In genomic region chr9:81694541-81694940, GRCh38 we compare ENCODE assay signal across 1 cellular context.
TF ChIP-seq lines count a peak whose summit lies in the region.

No MANE protein-coding gene starts in this region.

TF ChIP-seq in HepG2, 621 proteins besides CTCF, POLR2A, EP300 and RAD21:
- TF ChIP-seq MTERF4 (CRISPR knock-in tag; IDR thresholded peaks at IDR 0.05) = no peak
- TF ChIP-seq KMT2A (CRISPR knock-in tag; IDR thresholded peaks at IDR 0.05) = no peak
- no peak for TF ChIP-seq YEATS4 (CRISPR knock-in tag; IDR thresholded peaks at IDR 0.05; ENCODE audit: borderline replicate concordance)
- no peak for TF ChIP-seq EED (CRISPR knock-in tag; IDR thresholded peaks at IDR 0.05)
- no peak for TF ChIP-seq HNF4G (IDR thresholded peaks at IDR 0.05; ENCODE audit: borderline replicate concordance, low read depth, low read length)
- TF ChIP-seq HNF4G (CRISPR knock-in tag; IDR thresholded peaks at IDR 0.05; ENCODE audit: borderline replicate concordance, low read depth) = no peak
- TF ChIP-seq ZNF12 (CRISPR knock-in tag; IDR thresholded peaks at IDR 0.05) = no peak
- TF ChIP-seq RXRB (CRISPR knock-in tag; IDR thresholded peaks at IDR 0.05; ENCODE audit: borderline replicate concordance) = no peak
- no peak for TF ChIP-seq CENPT (CRISPR knock-in tag; IDR thresholded peaks at IDR 0.05; ENCODE audit: low read depth)
- no peak for TF ChIP-seq CBX2 (IDR thresholded peaks at IDR 0.05; ENCODE audit: low read depth, low read length)
- no peak for TF ChIP-seq CBX2 (CRISPR knock-in tag; IDR thresholded peaks at IDR 0.05; ENCODE audit: low read depth)
- TF ChIP-seq NRL (CRISPR knock-in tag; IDR thresholded peaks at IDR 0.05; ENCODE audit: borderline replicate concordance) = no peak
- no peak for TF ChIP-seq NFAT5 (CRISPR knock-in tag; IDR thresholded peaks at IDR 0.05)
- TF ChIP-seq ZNF446 (CRISPR knock-in tag; IDR thresholded peaks at IDR 0.05) = no peak
- no peak for TF ChIP-seq TAF1 (CRISPR knock-in tag; IDR thresholded peaks at IDR 0.05)
